ENCODE assay signal across 2 cellular contexts in genomic region chr1:45659222-45659621, GRCh38.
TF ChIP-seq lines count a peak whose summit lies in the region.

No MANE protein-coding gene starts in this region.

TF ChIP-seq in HEK293, 187 proteins besides CTCF, POLR2A, EP300 and RAD21:
- TF ChIP-seq OVOL3 (tag by site-specific recombination; IDR thresholded peaks at IDR 0.05) (no peak), ZNF121 (tag by site-specific recombination; IDR thresholded peaks at IDR 0.05) (peak; percentile 79)
TF ChIP-seq in HEK293: peak in this region for 1.

TF ChIP-seq in K562, 482 proteins besides CTCF, POLR2A, EP300 and RAD21:
- TF ChIP-seq ZNF121 (CRISPR knock-in tag; conservative IDR thresholded peaks at IDR 0.05) = 0 out of 2 replicates have a peak, but pooled peaks have one; percentile 26
- TF ChIP-seq, protein P1, sequence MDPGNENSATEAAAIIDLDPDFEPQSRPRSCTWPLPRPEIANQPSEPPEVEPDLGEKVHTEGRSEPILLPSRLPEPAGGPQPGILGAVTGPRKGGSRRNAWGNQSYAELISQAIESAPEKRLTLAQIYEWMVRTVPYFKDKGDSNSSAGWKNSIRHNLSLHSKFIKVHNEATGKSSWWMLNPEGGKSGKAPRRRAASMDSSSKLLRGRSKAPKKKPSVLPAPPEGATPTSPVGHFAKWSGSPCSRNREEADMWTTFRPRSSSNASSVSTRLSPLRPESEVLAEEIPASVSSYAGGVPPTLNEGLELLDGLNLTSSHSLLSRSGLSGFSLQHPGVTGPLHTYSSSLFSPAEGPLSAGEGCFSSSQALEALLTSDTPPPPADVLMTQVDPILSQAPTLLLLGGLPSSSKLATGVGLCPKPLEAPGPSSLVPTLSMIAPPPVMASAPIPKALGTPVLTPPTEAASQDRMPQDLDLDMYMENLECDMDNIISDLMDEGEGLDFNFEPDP (CRISPR knock-in tag; IDR thresholded peaks at IDR 0.05) = no peak
TF ChIP-seq in K562: peak in this region for 1.
